In genomic region chr20:36549942-36550796, GRCh38 we compare ENCODE assay signal across 1 cellular context.
TF ChIP-seq lines count a peak whose summit lies in the region.

No MANE protein-coding gene starts in this region.

TF ChIP-seq in endothelial cell of umbilical vein, 7 proteins besides CTCF, POLR2A, EP300 and RAD21:
- TF ChIP-seq GATA2 (IDR thresholded peaks at IDR 0.05; ENCODE audit: insufficient read depth, insufficient read length, low read depth, low read length) (no peak), POLR2AphosphoS5 (IDR thresholded peaks at IDR 0.05; ENCODE audit: insufficient read depth, low read depth, low read length) (peak; percentile 27)
TF ChIP-seq in endothelial cell of umbilical vein: peak in this region for 1.
